1 cellular context compared by ENCODE assay signal in genomic region chr2:24337958-24338357, GRCh38.
TF ChIP-seq lines count a peak whose summit lies in the region.

No MANE protein-coding gene starts in this region.

TF ChIP-seq in K562, 482 proteins besides CTCF, POLR2A, EP300 and RAD21 (continued from another document):
- TF ChIP-seq, protein P1, sequence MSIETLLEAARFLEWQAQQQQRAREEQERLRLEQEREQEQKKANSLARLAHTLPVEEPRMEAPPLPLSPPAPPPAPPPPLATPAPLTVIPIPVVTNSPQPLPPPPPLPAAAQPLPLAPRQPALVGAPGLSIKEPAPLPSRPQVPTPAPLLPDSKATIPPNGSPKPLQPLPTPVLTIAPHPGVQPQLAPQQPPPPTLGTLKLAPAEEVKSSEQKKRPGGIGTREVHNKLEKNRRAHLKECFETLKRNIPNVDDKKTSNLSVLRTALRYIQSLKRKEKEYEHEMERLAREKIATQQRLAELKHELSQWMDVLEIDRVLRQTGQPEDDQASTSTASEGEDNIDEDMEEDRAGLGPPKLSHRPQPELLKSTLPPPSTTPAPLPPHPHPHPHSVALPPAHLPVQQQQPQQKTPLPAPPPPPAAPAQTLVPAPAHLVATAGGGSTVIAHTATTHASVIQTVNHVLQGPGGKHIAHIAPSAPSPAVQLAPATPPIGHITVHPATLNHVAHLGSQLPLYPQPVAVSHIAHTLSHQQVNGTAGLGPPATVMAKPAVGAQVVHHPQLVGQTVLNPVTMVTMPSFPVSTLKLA (conservative IDR thresholded peaks at IDR 0.05) = 0 out of 4 replicates have a peak, but pooled peaks of 1 of the 2 experiments have one; percentile 4
- TF ChIP-seq ZBTB12 (CRISPR knock-in tag; IDR thresholded peaks at IDR 0.05) = no peak
- TF ChIP-seq RCOR1 (IDR thresholded peaks at IDR 0.05; ENCODE audit: borderline replicate concordance in 1 of 2, low read depth in 2 of 2, low read length in 2 of 2) = 0 out of 4 replicates have a peak, but pooled peaks of 1 of the 2 experiments have one; percentile 29
- TF ChIP-seq, protein P2, sequence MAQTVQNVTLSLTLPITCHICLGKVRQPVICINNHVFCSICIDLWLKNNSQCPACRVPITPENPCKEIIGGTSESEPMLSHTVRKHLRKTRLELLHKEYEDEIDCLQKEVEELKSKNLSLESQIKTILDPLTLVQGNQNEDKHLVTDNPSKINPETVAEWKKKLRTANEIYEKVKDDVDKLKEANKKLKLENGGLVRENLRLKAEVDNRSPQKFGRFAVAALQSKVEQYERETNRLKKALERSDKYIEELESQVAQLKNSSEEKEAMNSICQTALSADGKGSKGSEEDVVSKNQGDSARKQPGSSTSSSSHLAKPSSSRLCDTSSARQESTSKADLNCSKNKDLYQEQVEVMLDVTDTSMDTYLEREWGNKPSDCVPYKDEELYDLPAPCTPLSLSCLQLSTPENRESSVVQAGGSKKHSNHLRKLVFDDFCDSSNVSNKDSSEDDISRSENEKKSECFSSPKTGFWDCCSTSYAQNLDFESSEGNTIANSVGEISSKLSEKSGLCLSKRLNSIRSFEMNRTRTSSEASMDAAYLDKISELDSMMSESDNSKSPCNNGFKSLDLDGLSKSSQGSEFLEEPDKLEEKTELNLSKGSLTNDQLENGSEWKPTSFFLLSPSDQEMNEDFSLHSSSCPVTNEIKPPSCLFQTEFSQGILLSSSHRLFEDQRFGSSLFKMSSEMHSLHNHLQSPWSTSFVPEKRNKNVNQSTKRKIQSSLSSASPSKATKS (CRISPR knock-in tag; IDR thresholded peaks at IDR 0.05) = no peak
- no peak for TF ChIP-seq XRCC4 (IDR thresholded peaks at IDR 0.05; ENCODE audit: extremely low read depth, insufficient read depth, insufficient read length)
- 0 out of 2 replicates have a peak, but pooled peaks have one; percentile 42 for TF ChIP-seq HMBOX1 (IDR thresholded peaks at IDR 0.05)
- peak; percentile 11; the same call in 1 of the 2 replicates for TF ChIP-seq ARID1B (IDR thresholded peaks at IDR 0.05)
TF ChIP-seq in K562: peak in this region for 8.
